Comparison of ENCODE assay signal across 26 cellular contexts in genomic region chr7:96408881-96409280, GRCh38.
"Had no signal": no experiment of that assay in that cellular context is flagged by ENCODE, and none has a peak within 500 bp of the region (broad histone marks: within the 10 kb centered on the region; RNA-seq: fewer than 3 reads in every experiment).

No MANE protein-coding gene starts in this region.

- H3K4me1 ChIP-seq: Peyer's patch, SJCRH30 had no signal

- H3K27ac ChIP-seq: HL-60, KMS-11, PC-9, Peyer's patch, SJCRH30 had no signal

- ATAC-seq: K562, Right ventricle myocardium inferior, SK-N-SH treated with all-trans-retinoic acid at 6 μM for 48 hours had no signal

- H3K9me3 ChIP-seq: Peyer's patch, SJCRH30 had no signal

- H3K27me3 ChIP-seq: Peyer's patch, SJCRH30 had no signal

- DNase-seq: Kasumi-1, MM.1S, NCI-H1048, NCI-H1105, NCI-H1417 treated with DMSO at 0.1 percent for 48 hours, NCI-H146, NCI-H187, NCI-H2029, NCI-H2081 treated with DMSO at 0.1 percent for 48 hours, NCI-H2171, NCI-H226, NCI-H446, NCI-H510A, NCI-H524 treated with DMSO at 0.1 percent for 48 hours, NCI-H69, NCI-H774, OCI-M1, PC-9, Peyer's patch, SHP77 treated with DMSO at 0.1 percent for 48 hours, SJCRH30 had no signal

- H3K4me3 ChIP-seq: K562, PC-9, Peyer's patch, SJCRH30 had no signal

- H3K36me3 ChIP-seq: Peyer's patch, SJCRH30 had no signal
